1 cellular context compared by ENCODE assay signal in the genomic region with DNA sequence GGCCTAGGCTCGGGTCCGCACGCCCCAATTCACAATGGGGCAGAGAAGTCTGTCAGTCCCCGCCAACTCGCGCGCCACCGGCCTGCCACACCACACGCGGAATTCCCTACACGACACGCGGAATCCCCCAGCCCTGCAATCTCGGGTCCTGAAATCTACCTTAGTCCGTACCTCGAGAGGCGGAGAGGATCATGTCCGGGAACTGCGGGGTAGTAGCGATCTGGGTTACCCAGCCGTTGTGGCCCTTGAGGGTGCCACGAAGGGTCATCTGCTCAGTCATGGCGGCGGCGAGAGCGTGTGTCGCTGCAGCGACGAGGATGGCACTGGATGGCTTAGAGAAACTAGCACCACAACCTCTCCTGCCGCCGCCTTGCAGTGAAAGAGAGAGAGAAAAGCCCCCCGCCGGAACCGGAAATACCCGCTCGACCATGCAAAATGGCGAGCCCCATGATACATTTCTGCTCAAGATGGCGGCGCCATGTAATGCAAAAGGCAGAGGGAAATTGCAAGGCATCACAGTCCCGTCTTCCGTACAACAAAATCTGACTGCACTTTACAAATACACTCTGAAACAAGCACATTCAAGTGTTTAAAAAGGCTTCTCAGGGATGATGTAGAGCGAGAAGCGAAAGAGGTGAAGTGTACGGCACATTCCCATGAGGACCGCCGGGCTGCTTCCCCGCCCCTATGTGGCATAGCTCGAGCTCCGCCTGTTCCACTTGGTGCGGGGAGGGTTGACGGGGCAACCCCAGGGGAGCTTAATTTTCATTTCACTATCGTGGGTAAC.
TF ChIP-seq lines count a peak whose summit lies in the region.

A gene (minus strand): TSS at position 386 of the 787 bp plus-strand sequence. CDS start 106 bp downstream, at position 280.

TF ChIP-seq in K562, 482 proteins besides CTCF, POLR2A, EP300 and RAD21 (continued from another document and continues in another):
- TF ChIP-seq NR4A1 (CRISPR knock-in tag; IDR thresholded peaks at IDR 0.05) (0 out of 2 replicates have a peak, but pooled peaks have one; percentile 72), NR4A1 (tag; IDR thresholded peaks at IDR 0.05) (0 out of 2 replicates have a peak, but pooled peaks have one; percentile 55), KAT2B (IDR thresholded peaks at IDR 0.05; ENCODE audit: low read depth, low read length) (peak; percentile 41), SUPT5H (IDR thresholded peaks at IDR 0.05) (peak; percentile 99), GTF2E2 (tag; IDR thresholded peaks at IDR 0.05) (peak; percentile 98), PHF21A (IDR thresholded peaks at IDR 0.05; ENCODE audit: borderline replicate concordance, low read depth) (peak; percentile 66; the same call in 1 of the 2 replicates), CHD1 (IDR thresholded peaks at IDR 0.05; ENCODE audit: low read length) (peak; percentile 69), FUS (optimal IDR thresholded peaks at IDR 0.05; ENCODE audit: low read depth, low read length) (no peak), ZC3H8 (IDR thresholded peaks at IDR 0.05) (no peak), RB1 (IDR thresholded peaks at IDR 0.05; ENCODE audit: low read depth) (peak; percentile 78), FOXK1 (CRISPR knock-in tag; IDR thresholded peaks at IDR 0.05; ENCODE audit: borderline replicate concordance) (peak; percentile 77; the same call in 1 of the 2 replicates), NR2C1 (IDR thresholded peaks at IDR 0.05) (peak; percentile 88), NR2C1 (tag; IDR thresholded peaks at IDR 0.05) (no peak), NFIC (IDR thresholded peaks at IDR 0.05) (peak; percentile 55), ZNF3 (CRISPR knock-in tag; IDR thresholded peaks at IDR 0.05) (no peak), PCBP1 (IDR thresholded peaks at IDR 0.05; ENCODE audit: low read depth, low read length, poor library complexity, severe bottlenecking) (peak; percentile 66), ESRRA (IDR thresholded peaks at IDR 0.05; ENCODE audit: borderline replicate concordance, low read depth) (peak; percentile 26; the same call in 1 of the 2 replicates), CHCHD3 (CRISPR knock-in tag; IDR thresholded peaks at IDR 0.05) (no peak), COPS2 (conservative IDR thresholded peaks at IDR 0.05) (no peak), POLR2H (tag; IDR thresholded peaks at IDR 0.05; ENCODE audit: low read depth) (peak; percentile 96), MYNN (IDR thresholded peaks at IDR 0.05) (peak; percentile 44; the same call in 1 of the 2 replicates), MYNN (CRISPR knock-in tag; IDR thresholded peaks at IDR 0.05) (no peak), GTF2F1 (IDR thresholded peaks at IDR 0.05; ENCODE audit: low read depth, low read length) (peak; percentile 95), SP1 (CRISPR knock-in tag; IDR thresholded peaks at IDR 0.05) (peak; percentile 64)
- TF ChIP-seq, protein P1, sequence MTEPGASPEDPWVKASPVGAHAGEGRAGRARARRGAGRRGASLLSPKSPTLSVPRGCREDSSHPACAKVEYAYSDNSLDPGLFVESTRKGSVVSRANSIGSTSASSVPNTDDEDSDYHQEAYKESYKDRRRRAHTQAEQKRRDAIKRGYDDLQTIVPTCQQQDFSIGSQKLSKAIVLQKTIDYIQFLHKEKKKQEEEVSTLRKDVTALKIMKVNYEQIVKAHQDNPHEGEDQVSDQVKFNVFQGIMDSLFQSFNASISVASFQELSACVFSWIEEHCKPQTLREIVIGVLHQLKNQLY (CRISPR knock-in tag; conservative IDR thresholded peaks at IDR 0.05) = no peak
- TF ChIP-seq, protein P2, sequence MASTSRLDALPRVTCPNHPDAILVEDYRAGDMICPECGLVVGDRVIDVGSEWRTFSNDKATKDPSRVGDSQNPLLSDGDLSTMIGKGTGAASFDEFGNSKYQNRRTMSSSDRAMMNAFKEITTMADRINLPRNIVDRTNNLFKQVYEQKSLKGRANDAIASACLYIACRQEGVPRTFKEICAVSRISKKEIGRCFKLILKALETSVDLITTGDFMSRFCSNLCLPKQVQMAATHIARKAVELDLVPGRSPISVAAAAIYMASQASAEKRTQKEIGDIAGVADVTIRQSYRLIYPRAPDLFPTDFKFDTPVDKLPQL (IDR thresholded peaks at IDR 0.05; ENCODE audit: extremely low read depth, insufficient read length) = peak; percentile 82
- TF ChIP-seq, protein P3, sequence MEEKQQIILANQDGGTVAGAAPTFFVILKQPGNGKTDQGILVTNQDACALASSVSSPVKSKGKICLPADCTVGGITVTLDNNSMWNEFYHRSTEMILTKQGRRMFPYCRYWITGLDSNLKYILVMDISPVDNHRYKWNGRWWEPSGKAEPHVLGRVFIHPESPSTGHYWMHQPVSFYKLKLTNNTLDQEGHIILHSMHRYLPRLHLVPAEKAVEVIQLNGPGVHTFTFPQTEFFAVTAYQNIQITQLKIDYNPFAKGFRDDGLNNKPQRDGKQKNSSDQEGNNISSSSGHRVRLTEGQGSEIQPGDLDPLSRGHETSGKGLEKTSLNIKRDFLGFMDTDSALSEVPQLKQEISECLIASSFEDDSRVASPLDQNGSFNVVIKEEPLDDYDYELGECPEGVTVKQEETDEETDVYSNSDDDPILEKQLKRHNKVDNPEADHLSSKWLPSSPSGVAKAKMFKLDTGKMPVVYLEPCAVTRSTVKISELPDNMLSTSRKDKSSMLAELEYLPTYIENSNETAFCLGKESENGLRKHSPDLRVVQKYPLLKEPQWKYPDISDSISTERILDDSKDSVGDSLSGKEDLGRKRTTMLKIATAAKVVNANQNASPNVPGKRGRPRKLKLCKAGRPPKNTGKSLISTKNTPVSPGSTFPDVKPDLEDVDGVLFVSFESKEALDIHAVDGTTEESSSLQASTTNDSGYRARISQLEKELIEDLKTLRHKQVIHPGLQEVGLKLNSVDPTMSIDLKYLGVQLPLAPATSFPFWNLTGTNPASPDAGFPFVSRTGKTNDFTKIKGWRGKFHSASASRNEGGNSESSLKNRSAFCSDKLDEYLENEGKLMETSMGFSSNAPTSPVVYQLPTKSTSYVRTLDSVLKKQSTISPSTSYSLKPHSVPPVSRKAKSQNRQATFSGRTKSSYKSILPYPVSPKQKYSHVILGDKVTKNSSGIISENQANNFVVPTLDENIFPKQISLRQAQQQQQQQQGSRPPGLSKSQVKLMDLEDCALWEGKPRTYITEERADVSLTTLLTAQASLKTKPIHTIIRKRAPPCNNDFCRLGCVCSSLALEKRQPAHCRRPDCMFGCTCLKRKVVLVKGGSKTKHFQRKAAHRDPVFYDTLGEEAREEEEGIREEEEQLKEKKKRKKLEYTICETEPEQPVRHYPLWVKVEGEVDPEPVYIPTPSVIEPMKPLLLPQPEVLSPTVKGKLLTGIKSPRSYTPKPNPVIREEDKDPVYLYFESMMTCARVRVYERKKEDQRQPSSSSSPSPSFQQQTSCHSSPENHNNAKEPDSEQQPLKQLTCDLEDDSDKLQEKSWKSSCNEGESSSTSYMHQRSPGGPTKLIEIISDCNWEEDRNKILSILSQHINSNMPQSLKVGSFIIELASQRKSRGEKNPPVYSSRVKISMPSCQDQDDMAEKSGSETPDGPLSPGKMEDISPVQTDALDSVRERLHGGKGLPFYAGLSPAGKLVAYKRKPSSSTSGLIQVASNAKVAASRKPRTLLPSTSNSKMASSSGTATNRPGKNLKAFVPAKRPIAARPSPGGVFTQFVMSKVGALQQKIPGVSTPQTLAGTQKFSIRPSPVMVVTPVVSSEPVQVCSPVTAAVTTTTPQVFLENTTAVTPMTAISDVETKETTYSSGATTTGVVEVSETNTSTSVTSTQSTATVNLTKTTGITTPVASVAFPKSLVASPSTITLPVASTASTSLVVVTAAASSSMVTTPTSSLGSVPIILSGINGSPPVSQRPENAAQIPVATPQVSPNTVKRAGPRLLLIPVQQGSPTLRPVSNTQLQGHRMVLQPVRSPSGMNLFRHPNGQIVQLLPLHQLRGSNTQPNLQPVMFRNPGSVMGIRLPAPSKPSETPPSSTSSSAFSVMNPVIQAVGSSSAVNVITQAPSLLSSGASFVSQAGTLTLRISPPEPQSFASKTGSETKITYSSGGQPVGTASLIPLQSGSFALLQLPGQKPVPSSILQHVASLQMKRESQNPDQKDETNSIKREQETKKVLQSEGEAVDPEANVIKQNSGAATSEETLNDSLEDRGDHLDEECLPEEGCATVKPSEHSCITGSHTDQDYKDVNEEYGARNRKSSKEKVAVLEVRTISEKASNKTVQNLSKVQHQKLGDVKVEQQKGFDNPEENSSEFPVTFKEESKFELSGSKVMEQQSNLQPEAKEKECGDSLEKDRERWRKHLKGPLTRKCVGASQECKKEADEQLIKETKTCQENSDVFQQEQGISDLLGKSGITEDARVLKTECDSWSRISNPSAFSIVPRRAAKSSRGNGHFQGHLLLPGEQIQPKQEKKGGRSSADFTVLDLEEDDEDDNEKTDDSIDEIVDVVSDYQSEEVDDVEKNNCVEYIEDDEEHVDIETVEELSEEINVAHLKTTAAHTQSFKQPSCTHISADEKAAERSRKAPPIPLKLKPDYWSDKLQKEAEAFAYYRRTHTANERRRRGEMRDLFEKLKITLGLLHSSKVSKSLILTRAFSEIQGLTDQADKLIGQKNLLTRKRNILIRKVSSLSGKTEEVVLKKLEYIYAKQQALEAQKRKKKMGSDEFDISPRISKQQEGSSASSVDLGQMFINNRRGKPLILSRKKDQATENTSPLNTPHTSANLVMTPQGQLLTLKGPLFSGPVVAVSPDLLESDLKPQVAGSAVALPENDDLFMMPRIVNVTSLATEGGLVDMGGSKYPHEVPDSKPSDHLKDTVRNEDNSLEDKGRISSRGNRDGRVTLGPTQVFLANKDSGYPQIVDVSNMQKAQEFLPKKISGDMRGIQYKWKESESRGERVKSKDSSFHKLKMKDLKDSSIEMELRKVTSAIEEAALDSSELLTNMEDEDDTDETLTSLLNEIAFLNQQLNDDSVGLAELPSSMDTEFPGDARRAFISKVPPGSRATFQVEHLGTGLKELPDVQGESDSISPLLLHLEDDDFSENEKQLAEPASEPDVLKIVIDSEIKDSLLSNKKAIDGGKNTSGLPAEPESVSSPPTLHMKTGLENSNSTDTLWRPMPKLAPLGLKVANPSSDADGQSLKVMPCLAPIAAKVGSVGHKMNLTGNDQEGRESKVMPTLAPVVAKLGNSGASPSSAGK (IDR thresholded peaks at IDR 0.05) = peak; percentile 76
- TF ChIP-seq, protein P4, sequence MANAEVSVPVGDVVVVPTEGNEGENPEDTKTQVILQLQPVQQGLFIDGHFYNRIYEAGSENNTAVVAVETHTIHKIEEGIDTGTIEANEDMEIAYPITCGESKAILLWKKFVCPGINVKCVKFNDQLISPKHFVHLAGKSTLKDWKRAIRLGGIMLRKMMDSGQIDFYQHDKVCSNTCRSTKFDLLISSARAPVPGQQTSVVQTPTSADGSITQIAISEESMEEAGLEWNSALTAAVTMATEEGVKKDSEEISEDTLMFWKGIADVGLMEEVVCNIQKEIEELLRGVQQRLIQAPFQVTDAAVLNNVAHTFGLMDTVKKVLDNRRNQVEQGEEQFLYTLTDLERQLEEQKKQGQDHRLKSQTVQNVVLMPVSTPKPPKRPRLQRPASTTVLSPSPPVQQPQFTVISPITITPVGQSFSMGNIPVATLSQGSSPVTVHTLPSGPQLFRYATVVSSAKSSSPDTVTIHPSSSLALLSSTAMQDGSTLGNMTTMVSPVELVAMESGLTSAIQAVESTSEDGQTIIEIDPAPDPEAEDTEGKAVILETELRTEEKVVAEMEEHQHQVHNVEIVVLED (CRISPR knock-in tag; IDR thresholded peaks at IDR 0.05) = no peak
- TF ChIP-seq, protein P5, sequence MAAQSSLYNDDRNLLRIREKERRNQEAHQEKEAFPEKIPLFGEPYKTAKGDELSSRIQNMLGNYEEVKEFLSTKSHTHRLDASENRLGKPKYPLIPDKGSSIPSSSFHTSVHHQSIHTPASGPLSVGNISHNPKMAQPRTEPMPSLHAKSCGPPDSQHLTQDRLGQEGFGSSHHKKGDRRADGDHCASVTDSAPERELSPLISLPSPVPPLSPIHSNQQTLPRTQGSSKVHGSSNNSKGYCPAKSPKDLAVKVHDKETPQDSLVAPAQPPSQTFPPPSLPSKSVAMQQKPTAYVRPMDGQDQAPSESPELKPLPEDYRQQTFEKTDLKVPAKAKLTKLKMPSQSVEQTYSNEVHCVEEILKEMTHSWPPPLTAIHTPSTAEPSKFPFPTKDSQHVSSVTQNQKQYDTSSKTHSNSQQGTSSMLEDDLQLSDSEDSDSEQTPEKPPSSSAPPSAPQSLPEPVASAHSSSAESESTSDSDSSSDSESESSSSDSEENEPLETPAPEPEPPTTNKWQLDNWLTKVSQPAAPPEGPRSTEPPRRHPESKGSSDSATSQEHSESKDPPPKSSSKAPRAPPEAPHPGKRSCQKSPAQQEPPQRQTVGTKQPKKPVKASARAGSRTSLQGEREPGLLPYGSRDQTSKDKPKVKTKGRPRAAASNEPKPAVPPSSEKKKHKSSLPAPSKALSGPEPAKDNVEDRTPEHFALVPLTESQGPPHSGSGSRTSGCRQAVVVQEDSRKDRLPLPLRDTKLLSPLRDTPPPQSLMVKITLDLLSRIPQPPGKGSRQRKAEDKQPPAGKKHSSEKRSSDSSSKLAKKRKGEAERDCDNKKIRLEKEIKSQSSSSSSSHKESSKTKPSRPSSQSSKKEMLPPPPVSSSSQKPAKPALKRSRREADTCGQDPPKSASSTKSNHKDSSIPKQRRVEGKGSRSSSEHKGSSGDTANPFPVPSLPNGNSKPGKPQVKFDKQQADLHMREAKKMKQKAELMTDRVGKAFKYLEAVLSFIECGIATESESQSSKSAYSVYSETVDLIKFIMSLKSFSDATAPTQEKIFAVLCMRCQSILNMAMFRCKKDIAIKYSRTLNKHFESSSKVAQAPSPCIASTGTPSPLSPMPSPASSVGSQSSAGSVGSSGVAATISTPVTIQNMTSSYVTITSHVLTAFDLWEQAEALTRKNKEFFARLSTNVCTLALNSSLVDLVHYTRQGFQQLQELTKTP (IDR thresholded peaks at IDR 0.05; ENCODE audit: low read depth in 1 of 2, partially characterized antibody in 2 of 2) = peak; percentile 54 to 67
- TF ChIP-seq, protein P6, sequence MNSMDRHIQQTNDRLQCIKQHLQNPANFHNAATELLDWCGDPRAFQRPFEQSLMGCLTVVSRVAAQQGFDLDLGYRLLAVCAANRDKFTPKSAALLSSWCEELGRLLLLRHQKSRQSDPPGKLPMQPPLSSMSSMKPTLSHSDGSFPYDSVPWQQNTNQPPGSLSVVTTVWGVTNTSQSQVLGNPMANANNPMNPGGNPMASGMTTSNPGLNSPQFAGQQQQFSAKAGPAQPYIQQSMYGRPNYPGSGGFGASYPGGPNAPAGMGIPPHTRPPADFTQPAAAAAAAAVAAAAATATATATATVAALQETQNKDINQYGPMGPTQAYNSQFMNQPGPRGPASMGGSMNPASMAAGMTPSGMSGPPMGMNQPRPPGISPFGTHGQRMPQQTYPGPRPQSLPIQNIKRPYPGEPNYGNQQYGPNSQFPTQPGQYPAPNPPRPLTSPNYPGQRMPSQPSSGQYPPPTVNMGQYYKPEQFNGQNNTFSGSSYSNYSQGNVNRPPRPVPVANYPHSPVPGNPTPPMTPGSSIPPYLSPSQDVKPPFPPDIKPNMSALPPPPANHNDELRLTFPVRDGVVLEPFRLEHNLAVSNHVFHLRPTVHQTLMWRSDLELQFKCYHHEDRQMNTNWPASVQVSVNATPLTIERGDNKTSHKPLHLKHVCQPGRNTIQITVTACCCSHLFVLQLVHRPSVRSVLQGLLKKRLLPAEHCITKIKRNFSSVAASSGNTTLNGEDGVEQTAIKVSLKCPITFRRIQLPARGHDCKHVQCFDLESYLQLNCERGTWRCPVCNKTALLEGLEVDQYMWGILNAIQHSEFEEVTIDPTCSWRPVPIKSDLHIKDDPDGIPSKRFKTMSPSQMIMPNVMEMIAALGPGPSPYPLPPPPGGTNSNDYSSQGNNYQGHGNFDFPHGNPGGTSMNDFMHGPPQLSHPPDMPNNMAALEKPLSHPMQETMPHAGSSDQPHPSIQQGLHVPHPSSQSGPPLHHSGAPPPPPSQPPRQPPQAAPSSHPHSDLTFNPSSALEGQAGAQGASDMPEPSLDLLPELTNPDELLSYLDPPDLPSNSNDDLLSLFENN (IDR thresholded peaks at IDR 0.05; ENCODE audit: low read depth in 2 of 2, low read length in 2 of 2) = 0 out of 4 replicates have a peak, but pooled peaks of 1 of the 2 experiments have one; percentile 54
